ENCODE assay signal across 8 cellular contexts in the genomic region with DNA sequence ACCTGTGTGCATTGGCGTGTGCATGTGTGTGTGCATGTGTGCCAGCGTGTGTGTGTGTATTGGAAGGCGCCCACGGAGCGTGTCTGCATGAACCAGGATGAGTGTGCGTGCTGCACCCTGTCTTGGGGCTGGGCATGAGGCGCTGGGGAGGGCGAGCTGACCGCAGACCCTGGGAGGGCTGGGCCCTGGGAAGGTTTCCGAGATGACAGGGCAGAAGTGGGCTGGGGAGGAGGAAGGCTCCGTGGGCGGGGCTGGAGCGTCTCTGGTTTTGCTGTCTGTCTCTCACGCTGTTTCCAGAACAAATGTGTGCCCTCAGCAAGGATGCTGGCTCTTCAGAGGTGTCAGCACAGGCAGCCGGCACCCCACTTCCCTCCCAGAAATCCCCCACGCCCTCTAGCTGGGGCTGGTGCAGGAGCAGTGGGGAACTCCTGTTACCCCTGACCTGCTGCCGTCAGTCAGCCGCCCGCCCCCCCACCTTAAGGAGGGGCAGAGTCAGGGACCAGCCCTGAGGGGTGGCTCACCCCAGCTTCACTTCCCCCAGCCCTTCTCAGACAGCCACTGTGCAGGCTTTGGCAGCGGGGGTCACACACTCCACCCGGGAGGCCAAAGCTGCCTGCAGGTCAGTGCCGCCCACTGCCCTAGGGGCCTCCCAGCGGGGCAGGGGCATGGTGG.
DNase-seq lines count a peak whose midpoint lies in the region; ATAC-seq lines count a peak whose summit lies in the region.

A gene with protein sequence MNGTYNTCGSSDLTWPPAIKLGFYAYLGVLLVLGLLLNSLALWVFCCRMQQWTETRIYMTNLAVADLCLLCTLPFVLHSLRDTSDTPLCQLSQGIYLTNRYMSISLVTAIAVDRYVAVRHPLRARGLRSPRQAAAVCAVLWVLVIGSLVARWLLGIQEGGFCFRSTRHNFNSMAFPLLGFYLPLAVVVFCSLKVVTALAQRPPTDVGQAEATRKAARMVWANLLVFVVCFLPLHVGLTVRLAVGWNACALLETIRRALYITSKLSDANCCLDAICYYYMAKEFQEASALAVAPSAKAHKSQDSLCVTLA (plus strand): TSS at position 531 of the 672 bp plus-strand sequence. CDS start 4,473 bp downstream, outside the sequence.

- DNase-seq in EH (ENCODE audit: low read depth) (peak; percentile 86), MV-4-11 (lab: John Stamatoyannopoulos, UW) (peak; percentile 96), germinal center (ENCODE audit: low spot score) (peak; percentile 37), NCI-H128 (lab: John Stamatoyannopoulos, UW; ENCODE audit: unreplicated experiment) (no peak), middle frontal gyrus (ENCODE audit: extremely low spot score, low spot score) (no peak)
- DNase-seq in activated CD8-positive, alpha-beta memory T cell treated with anti-CD3 and anti-CD28 coated beads, Interleukin-2, amount 50 U/mL, for 4 hours = peak; percentile 82
- peak; percentile 88 for DNase-seq in stimulated activated CD4-positive, alpha-beta T cell treated with anti-CD3 and anti-CD28 coated beads, Interleukin-15, amount 100 ng/mL, for 24 hours

- ATAC-seq in GM19351 (IDR thresholded peaks at IDR 0.05; ENCODE audit: unreplicated experiment) = no peak

Comparison
In these comparisons a context has a peak if more than half of its experiments do, and no peak if none do; other contexts are left out.
1. DNase-seq: peak in EH (single experiment), MV-4-11 (single experiment), activated CD8-positive, alpha-beta memory T cell treated with anti-CD3 and anti-CD28 coated beads, Interleukin-2, amount 50 U/mL, for 4 hours (single experiment), germinal center (single experiment) and stimulated activated CD4-positive, alpha-beta T cell treated with anti-CD3 and anti-CD28 coated beads, Interleukin-15, amount 100 ng/mL, for 24 hours (single experiment); none in NCI-H128 (single experiment) and middle frontal gyrus (single experiment).